Comparison of ENCODE assay signal across 8 cellular contexts in genomic region chr7:66739477-66739876, GRCh38. TPM values are rescaled to one million over a fixed set of nuclear protein-coding genes. Genes with fewer than 3 reads are reported as not detected.
DNase-seq lines count a peak whose midpoint lies in the region; ATAC-seq and TF ChIP-seq lines count a peak whose summit lies in the region.

No MANE protein-coding gene starts in this region.

- peak overlapping the region; percentile 40 to 76 for H3K4me3 ChIP-seq in CD4-positive, alpha-beta memory T cell (ENCODE audit: low read length in 2 of 2)
- H3K4me3 ChIP-seq in osteoblast (ENCODE audit: insufficient read depth, low read length) = peak overlapping the region; percentile 97

- no peak overlapping the region for H2AFZ ChIP-seq in osteoblast (ENCODE audit: low read length)

- intact Hi-C loops in CD4-positive, alpha-beta memory T cell (cut with micrococcal nuclease) = no loop called here

- peaks cover 3% of the 10 kb centered on the region for H4K20me1 ChIP-seq in osteoblast (ENCODE audit: insufficient read depth, low read length)

- TF ChIP-seq CTCF in osteoblast (IDR thresholded peaks at IDR 0.05; ENCODE audit: extremely low read depth, low read depth, low read length) = no peak

- no peaks in the 10 kb centered on the region for H3K36me3 ChIP-seq in CD4-positive, alpha-beta memory T cell (ENCODE audit: insufficient read depth, low read length)
- peaks cover 9% of the 10 kb centered on the region for H3K36me3 ChIP-seq in osteoblast (ENCODE audit: insufficient read depth, low read length)

- H3K79me2 ChIP-seq in osteoblast (ENCODE audit: insufficient read depth, low read length) = peaks cover 54% of the 10 kb centered on the region

- H3K27me3 Mint-ChIP-seq in CD4-positive, alpha-beta memory T cell = no peaks in the 10 kb centered on the region
- no peaks in the 10 kb centered on the region for H3K27me3 Mint-ChIP-seq in effector memory CD8-positive, alpha-beta T cell

- peaks cover 13 to 30% of the 10 kb centered on the region in 2 donors for H3K36me3 Mint-ChIP-seq in CD4-positive, alpha-beta memory T cell
- H3K36me3 Mint-ChIP-seq in effector memory CD8-positive, alpha-beta T cell (ENCODE audit: insufficient read depth) = peaks cover 25% of the 10 kb centered on the region

- peak overlapping the region; percentile 91 for H3K4me2 ChIP-seq in osteoblast (ENCODE audit: insufficient read depth, low read length)

- H3K27me3 ChIP-seq in CD4-positive, alpha-beta memory T cell (ENCODE audit: insufficient read depth, low read length) = no peaks in the 10 kb centered on the region
- H3K27me3 ChIP-seq in osteoblast (ENCODE audit: insufficient read depth, low read length) = no peaks in the 10 kb centered on the region

- peaks cover 12 to 51% (median 34%) of the 10 kb centered on the region in 4 donors for H3K4me1 Mint-ChIP-seq in CD4-positive, alpha-beta memory T cell
- peaks cover 30 to 46% of the 10 kb centered on the region in 2 donors for H3K4me1 Mint-ChIP-seq in effector memory CD8-positive, alpha-beta T cell (ENCODE audit: low read depth in 2 of 2)

- peak in 1 of 5 donors; percentile 6 for DNase-seq in CD4-positive, alpha-beta memory T cell
- DNase-seq in NOMO-1 treated with DMSO at 0.1 percent for 48 hours (lab: John Stamatoyannopoulos, UW; ENCODE audit: unreplicated experiment) (peak; percentile 49), osteoblast (ENCODE audit: insufficient read length, low spot score, missing footprints) (no peak), NCI-H446 (lab: John Stamatoyannopoulos, UW) (no peak), NCI-H128 (lab: John Stamatoyannopoulos, UW; ENCODE audit: unreplicated experiment) (no peak)
- DNase-seq in effector memory CD8-positive, alpha-beta T cell = no peak
- no peak for DNase-seq in stimulated activated CD4-positive, alpha-beta T cell treated with anti-CD3 and anti-CD28 coated beads, Interleukin-12 subunit alpha, Interleukin-12 subunit beta, amount 100 ng/mL, for 4 hours

- peak overlapping the region; percentile 91 to 98 (median 94) for H3K4me3 Mint-ChIP-seq in CD4-positive, alpha-beta memory T cell
- H3K4me3 Mint-ChIP-seq in effector memory CD8-positive, alpha-beta T cell = peak overlapping the region; percentile 95 to 97

- H3K27ac ChIP-seq in CD4-positive, alpha-beta memory T cell (ENCODE audit: low read depth, low read length) = peak overlapping the region; percentile 85
- H3K27ac ChIP-seq in osteoblast (ENCODE audit: low read depth, low read length) = peak overlapping the region; percentile 96

- no peaks in the 10 kb centered on the region for H3K9me3 ChIP-seq in CD4-positive, alpha-beta memory T cell (ENCODE audit: control insufficient read depth in 1 of 2, low read length in 2 of 2)
- no peaks in the 10 kb centered on the region for H3K9me3 ChIP-seq in osteoblast (ENCODE audit: low read depth, low read length)

- ATAC-seq in effector memory CD8-positive, alpha-beta T cell (replicated peaks) = no peak
- ATAC-seq in GM18858 (IDR thresholded peaks at IDR 0.05; ENCODE audit: unreplicated experiment) = no peak

- H3K4me1 ChIP-seq in CD4-positive, alpha-beta memory T cell (ENCODE audit: insufficient read depth, low read length) = peaks cover 16% of the 10 kb centered on the region
- peaks cover 14% of the 10 kb centered on the region for H3K4me1 ChIP-seq in osteoblast (ENCODE audit: insufficient read depth, low read length)

- CTCF ChIA-PET in CD4-positive, alpha-beta memory T cell (lab: Charles Lee; ENCODE audit: partially characterized antibody) = interaction anchor here (0.6 to 1.2 kb wide), 4 partner anchors 62 to 1977 kb away, joined by 3 read pairs; no protein-coding TSS in a partner anchor

- POLR2A ChIA-PET in CD4-positive, alpha-beta memory T cell (lab: Charles Lee; ENCODE audit: partially characterized antibody) = interaction anchor here (1.0 to 2.5 kb wide), 13 partner anchors 31 to 255 kb away, joined by 3 to 17 read pairs (median 4); partner anchors contain the start of genes KCTD7 and TMEM248

- H3K9me3 Mint-ChIP-seq in CD4-positive, alpha-beta memory T cell = peaks cover 0 to 7% (median 2%) of the 10 kb centered on the region in 8 donors
- H3K9me3 Mint-ChIP-seq in effector memory CD8-positive, alpha-beta T cell = peaks cover 3 to 8% of the 10 kb centered on the region in 2 donors

- H3K27ac Mint-ChIP-seq in CD4-positive, alpha-beta memory T cell = peak overlapping the region; percentile 95 to 99 (median 97)
- peak overlapping the region; percentile 98 to 99 for H3K27ac Mint-ChIP-seq in effector memory CD8-positive, alpha-beta T cell

RNA-seq across cellular contexts. Expression of gene RABGEF1, which starts 1.1 kb away (rescaled TPM):
- 10 to 100 TPM; 23.0 to 28.6 TPM for total RNA-seq in CD4-positive, alpha-beta memory T cell
- 10 to 100 TPM; 16.2 to 21.9 TPM for polyA plus RNA-seq in CD4-positive, alpha-beta memory T cell
- total RNA-seq in osteoblast = 71.9 and 81.8 TPM in 2 replicates
